Comparison of ENCODE assay signal across 26 cellular contexts in the genomic region with DNA sequence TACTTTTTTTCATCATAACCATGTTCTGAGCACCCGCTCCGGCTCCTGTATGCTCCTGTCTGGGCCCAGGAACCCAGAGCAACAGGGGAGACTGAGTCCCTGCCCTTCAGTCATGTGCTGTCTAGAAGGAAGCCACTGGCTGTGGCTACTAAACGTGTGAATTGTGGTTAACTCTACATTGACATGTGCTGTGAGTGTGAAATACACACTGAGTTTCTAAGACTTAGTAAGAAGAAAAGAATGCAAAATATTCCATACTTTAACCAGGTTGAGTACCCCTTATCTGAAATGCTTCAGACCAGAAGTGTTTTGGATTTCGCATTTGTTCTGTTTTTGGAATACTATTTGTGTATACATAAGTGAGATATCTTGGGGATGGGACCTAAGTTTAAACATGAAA. TPM values are rescaled to one million over a fixed set of nuclear protein-coding genes. Genes with fewer than 3 reads are reported as not detected.
DNase-seq lines count a peak whose midpoint lies in the region; ATAC-seq, FAIRE-seq and TF ChIP-seq lines count a peak whose summit lies in the region.
"Had no signal": no experiment of that assay in that cellular context is flagged by ENCODE, and none has a peak within 500 bp of the region (broad histone marks: within the 10 kb centered on the region; RNA-seq: fewer than 3 reads in every experiment).

No MANE protein-coding gene starts in this region.

- H3F3A ChIP-seq in PC-3 (ENCODE audit: low read length, unreplicated experiment): no peaks in the 10 kb centered on the region

- H2BK15ac ChIP-seq in mesendoderm (replicated peaks; ENCODE audit: low read depth): no peak overlapping the region

- DNase-seq in EL (peak; percentile 65), PC-3 (peak; percentile 27), bronchial epithelial cell (ENCODE audit: low read depth) (peak; percentile 37), mesendoderm (peak; percentile 75), CD1c-positive myeloid dendritic cell (ENCODE audit: extremely low spot score) (no peak), iPS-NIHi11 (ENCODE audit: low spot score) (no peak), testis (no peak)
- DNase-seq: activated CD4-positive, alpha-beta T cell treated with anti-CD3 and anti-CD28 coated beads for 4 hours; activated naive CD4-positive, alpha-beta T cell treated with anti-CD3 and anti-CD28 coated beads, Interleukin-2, amount 10 ng/mL, durations not matched to agents 7 days and 5 days; activated T-cell treated with anti-CD3 and anti-CD28 coated beads, Interleukin-2, amount 50 U/mL, for 4 hours; CD4-positive, alpha-beta memory T cell; DMS 273 treated with DMSO at 0.1 percent for 48 hours; effector CD4-positive, alpha-beta T cell; HFFc6; left ventricle myocardium inferior; NCI-H1092 treated with DMSO at 0.1 percent for 48 hours; NCI-H2029; NCI-H345; psoas muscle; stimulated activated CD4-positive, alpha-beta T cell treated with anti-CD3 and anti-CD28 coated beads, Interleukin-2, amount 100 ng/mL, for 24 hours had no signal

- H3K9me3 ChIP-seq in PC-3 (ENCODE audit: low read length) (no peaks in the 10 kb centered on the region), testis (no peaks in the 10 kb centered on the region)
- H3K9me3 ChIP-seq: left ventricle myocardium inferior, neutrophil, psoas muscle had no signal

- H3K4me3 ChIP-seq in PC-3 (ENCODE audit: low read length): no peak overlapping the region
- H3K4me3 ChIP-seq in bronchial epithelial cell (ENCODE audit: low read depth, low read length): no peak overlapping the region
- no peak overlapping the region for H3K4me3 ChIP-seq in mesendoderm (ENCODE audit: low read length)
- no peak overlapping the region for H3K4me3 ChIP-seq in testis
- H3K4me3 ChIP-seq: GM12878, left ventricle myocardium inferior, psoas muscle, skin epidermis had no signal

- intact Hi-C loops in PC-3 (cut with micrococcal nuclease): no loop called here
- intact Hi-C loops in testis (cut with DNase I; ENCODE audit: low total_unique reads): no loop called here

- H4K20me1 ChIP-seq in PC-3 (ENCODE audit: low read length): no peaks in the 10 kb centered on the region

- H3K9ac ChIP-seq in PC-3 (ENCODE audit: low read length): no peak overlapping the region
- no peak overlapping the region for H3K9ac ChIP-seq in mesendoderm (ENCODE audit: low read length)

- H3K79me1 ChIP-seq in mesendoderm (ENCODE audit: low read length): no peaks in the 10 kb centered on the region

- peaks cover 16% of the 10 kb centered on the region for H3K4me1 ChIP-seq in PC-3 (ENCODE audit: insufficient read depth, low read length)
- no peaks in the 10 kb centered on the region for H3K4me1 ChIP-seq in mesendoderm (ENCODE audit: control insufficient read depth, low read depth, low read length)
- peaks cover 8% of the 10 kb centered on the region for H3K4me1 ChIP-seq in testis
- H3K4me1 ChIP-seq: psoas muscle had no signal

- no TSS peak for BruUV-seq in PC-3 (replicated peaks; lab: Mats Ljungman, UMichigan)

- no peak for ATAC-seq in PC-3
- no peak for ATAC-seq in HG02870 (IDR thresholded peaks at IDR 0.05; ENCODE audit: unreplicated experiment)
- ATAC-seq: activated T-cell treated with anti-CD3 and anti-CD28 coated beads, Interleukin-2, amount 50 U/mL, for 4 hours; GM12878; stimulated activated effector memory CD8-positive, alpha-beta T cell treated with anti-CD3 and anti-CD28 coated beads, Interleukin-12 subunit alpha, Interleukin-12 subunit beta, amount 100 ng/mL, for 72 hours had no signal

- H3K36me3 ChIP-seq in PC-3 (ENCODE audit: low read depth, low read length): no peaks in the 10 kb centered on the region
- no peaks in the 10 kb centered on the region for H3K36me3 ChIP-seq in bronchial epithelial cell (ENCODE audit: control insufficient read depth, insufficient read depth, low read length)
- H3K36me3 ChIP-seq in mesendoderm (ENCODE audit: control insufficient read depth, insufficient read depth, low read length): no peaks in the 10 kb centered on the region
- H3K36me3 ChIP-seq in testis (ENCODE audit: low read depth, missing control alignments): no peaks in the 10 kb centered on the region
- H3K36me3 ChIP-seq: left ventricle myocardium inferior, neutrophil had no signal

- H3K4me2 ChIP-seq in PC-3 (ENCODE audit: low read length) (no peak overlapping the region), mesendoderm (ENCODE audit: low read length) (no peak overlapping the region)

- no CpG with 5 or more reads among the region's 4 CpGs for WGBS in mesendoderm (ENCODE audit: extremely low coverage, insufficient coverage, low lambda C conversion rate)
- 66 to 94% methylated on average over 2 to 4 of the region's 4 CpGs for WGBS in testis, 2 donors

- no peak overlapping the region for H3K23ac ChIP-seq in mesendoderm (ENCODE audit: low read length)

- CTCF ChIA-PET in PC-3 (lab: Charles Lee): interaction anchor here (0.7 kb wide), 1 partner anchor 117 kb away, joined by 3 read pairs; no protein-coding TSS in a partner anchor

- H4K5ac ChIP-seq in mesendoderm (ENCODE audit: low read length): no peak overlapping the region

- no peak overlapping the region for H3K4ac ChIP-seq in mesendoderm (ENCODE audit: low read depth, low read length)

- no peak overlapping the region for H2BK5ac ChIP-seq in mesendoderm (ENCODE audit: low read length)

- TF ChIP-seq CTCF in PC-3 (conservative IDR thresholded peaks at IDR 0.05; ENCODE audit: low read depth, low read length): no peak
- no peak for TF ChIP-seq CTCF in bronchial epithelial cell (IDR thresholded peaks at IDR 0.05; ENCODE audit: insufficient read depth, low read length, severe bottlenecking)
- TF ChIP-seq CTCF in testis (IDR thresholded peaks at IDR 0.05): no peak

- no peaks in the 10 kb centered on the region for H3K9me2 ChIP-seq in PC-3 (replicated peaks; ENCODE audit: low read length)

- no peaks in the 10 kb centered on the region for H3K79me2 ChIP-seq in PC-3 (ENCODE audit: low read length)
- no peaks in the 10 kb centered on the region for H3K79me2 ChIP-seq in mesendoderm (ENCODE audit: control insufficient read depth, insufficient read depth, low read length)

- H3K27ac ChIP-seq in PC-3 (ENCODE audit: low read length) (no peak overlapping the region), mesendoderm (ENCODE audit: low read depth, low read length) (no peak overlapping the region), testis (no peak overlapping the region)
- H3K27ac ChIP-seq: left ventricle myocardium inferior, neutrophil, psoas muscle, skin epidermis had no signal

- POLR2A ChIA-PET in PC-3 (lab: Charles Lee; ENCODE audit: unreplicated experiment): no interaction called here

- no peak overlapping the region for H3K18ac ChIP-seq in mesendoderm (ENCODE audit: low read length)

- no peaks in the 10 kb centered on the region for H3K27me3 ChIP-seq in PC-3 (ENCODE audit: low read length)
- H3K27me3 ChIP-seq in bronchial epithelial cell (ENCODE audit: control insufficient read depth, insufficient read depth, low read length): no peaks in the 10 kb centered on the region
- no peaks in the 10 kb centered on the region for H3K27me3 ChIP-seq in mesendoderm (ENCODE audit: insufficient read depth, low read length, poor library complexity)
- H3K27me3 ChIP-seq in testis: no peaks in the 10 kb centered on the region

- no peak overlapping the region for H4K8ac ChIP-seq in mesendoderm (ENCODE audit: low read depth, low read length)

- no peak overlapping the region for H3K56ac ChIP-seq in mesendoderm (ENCODE audit: low read length)

- no peak overlapping the region for H2BK120ac ChIP-seq in mesendoderm (ENCODE audit: low read depth, low read length)

- no peak for TF ChIP-seq POLR2A in testis (IDR thresholded peaks at IDR 0.05)

- H2AFZ ChIP-seq in PC-3 (ENCODE audit: low read length): no peak overlapping the region

- FAIRE-seq in bronchial epithelial cell (lab: Jason Lieb, UNC): no peak
- FAIRE-seq: GM12878 had no signal

- H2AK5ac ChIP-seq in mesendoderm (ENCODE audit: low read length): no peak overlapping the region

RNA-seq across cellular contexts. Expression of a gene that starts 42.8 kb away (rescaled TPM):
- total RNA-seq in PC-3 (2014; rRNA removed) (0.66 and 0.86 TPM in 2 replicates), bronchial epithelial cell (0.53 and 1.5 TPM in 2 replicates), testis (10 to 100 TPM; 29.2 to 40.2 TPM)
- 8.1 TPM for polyA plus RNA-seq in mesendoderm (2013, experiment 1 of 2)
- polyA plus RNA-seq in mesendoderm (2013, experiment 2 of 2): 8.8 TPM
- polyA plus RNA-seq in testis (ENCODE audit: insufficient read depth, low read depth, low replicate concordance): 21.0 TPM
- total RNA-seq: activated CD8-positive, alpha-beta memory T cell treated with anti-CD3 and anti-CD28 coated beads for 36 hours; CD4-positive, alpha-beta memory T cell had no signal
- polyA plus RNA-seq: CD4-positive, alpha-beta memory T cell had no signal

Comparison
In these comparisons a context has a peak if more than half of its experiments do, and no peak if none do; other contexts are left out.
1. DNase-seq: peak in EL (single experiment), PC-3 (single experiment), bronchial epithelial cell (single experiment) and mesendoderm (single experiment); none in CD1c-positive myeloid dendritic cell (single experiment), iPS-NIHi11 (single experiment) and testis (single experiment).
2. RNA of a gene that starts 42.8 kb away (total RNA-seq): 29.2 to 40.2 TPM in testis; 0.66 to 0.86 TPM in PC-3 and 0.53 to 1.5 TPM in bronchial epithelial cell; every median in the first group is over 10 times any median in the second.